ENCODE assay signal across 1 cellular context in the genomic region with DNA sequence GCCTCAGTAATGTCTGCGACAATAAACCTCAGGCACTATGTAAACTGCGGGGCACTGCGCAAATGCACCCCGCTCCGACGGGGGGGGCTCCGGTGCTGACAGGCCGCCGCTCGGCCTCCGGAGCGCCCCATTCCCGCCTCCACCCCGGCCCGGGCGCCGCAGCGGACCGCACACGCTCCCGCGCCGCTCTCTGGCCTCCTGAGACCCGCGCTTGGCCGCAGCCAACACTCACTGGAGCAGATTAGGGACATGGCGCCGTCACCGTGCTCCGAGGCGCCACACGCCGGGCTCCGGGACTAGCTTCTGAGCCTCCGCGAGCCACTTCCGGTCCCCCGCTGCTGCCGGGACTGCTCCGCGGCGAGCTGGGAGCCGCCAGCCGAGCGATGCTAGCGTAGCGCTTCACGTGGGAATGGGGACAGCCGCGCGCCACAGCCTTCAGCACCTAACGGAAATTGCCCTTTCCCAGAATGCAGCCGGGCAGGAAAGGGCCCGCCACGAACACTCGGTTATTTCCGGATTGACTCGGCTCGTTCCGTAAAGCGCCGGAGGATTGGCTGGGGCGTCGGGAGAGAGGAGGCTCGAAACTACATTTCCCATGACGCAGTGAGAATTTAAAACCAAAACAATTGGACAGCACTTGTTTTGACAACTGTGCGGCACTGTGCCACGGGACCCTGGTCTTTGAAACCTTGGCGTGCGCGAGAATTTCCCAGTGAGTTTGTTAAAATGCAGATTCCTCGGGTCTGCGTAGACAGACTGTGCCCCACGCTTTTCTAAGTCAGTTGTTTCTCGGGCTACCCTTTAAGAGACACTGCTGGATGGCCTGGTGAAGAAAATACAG.
TF ChIP-seq lines count a peak whose summit lies in the region.

A gene (minus strand): TSS at position 454 of the 841 bp plus-strand sequence. CDS start 203 bp downstream, at position 251.

TF ChIP-seq in HepG2, 621 proteins besides CTCF, POLR2A, EP300 and RAD21 (continued from another document and continues in another):
- TF ChIP-seq ZNF724P (CRISPR knock-in tag; IDR thresholded peaks at IDR 0.05; ENCODE audit: borderline replicate concordance) (0 out of 2 replicates have a peak, but pooled peaks have one; percentile 58), TMF1 (CRISPR knock-in tag; IDR thresholded peaks at IDR 0.05; ENCODE audit: low read depth) (peak; percentile 72; the same call in 1 of the 2 replicates), TOE1 (CRISPR knock-in tag; IDR thresholded peaks at IDR 0.05) (no peak), ZBTB21 (CRISPR knock-in tag; IDR thresholded peaks at IDR 0.05) (no peak), ZFP41 (CRISPR knock-in tag; IDR thresholded peaks at IDR 0.05; ENCODE audit: borderline replicate concordance) (no peak), ARID2 (CRISPR knock-in tag; IDR thresholded peaks at IDR 0.05; ENCODE audit: borderline replicate concordance) (no peak), CEBPB (IDR thresholded peaks at IDR 0.05; ENCODE audit: borderline replicate concordance, low read depth, low read length) (no peak), SMC3 (IDR thresholded peaks at IDR 0.05; ENCODE audit: low read length) (no peak), ZKSCAN8 (CRISPR knock-in tag; IDR thresholded peaks at IDR 0.05; ENCODE audit: borderline replicate concordance) (no peak), FOXA3 (CRISPR knock-in tag; IDR thresholded peaks at IDR 0.05) (no peak), TBP (CRISPR knock-in tag; IDR thresholded peaks at IDR 0.05) (no peak), ZNF746 (CRISPR knock-in tag; IDR thresholded peaks at IDR 0.05) (no peak), NR2F2 (IDR thresholded peaks at IDR 0.05; ENCODE audit: borderline replicate concordance, low read depth) (no peak; the same call in 1 of the 2 replicates), ZNF17 (CRISPR knock-in tag; IDR thresholded peaks at IDR 0.05) (no peak), MYNN (CRISPR knock-in tag; IDR thresholded peaks at IDR 0.05; ENCODE audit: low read depth) (no peak), HNF4G (IDR thresholded peaks at IDR 0.05; ENCODE audit: borderline replicate concordance, low read depth, low read length) (peak; percentile 38; the same call in 1 of the 2 replicates), HNF4G (CRISPR knock-in tag; IDR thresholded peaks at IDR 0.05; ENCODE audit: borderline replicate concordance, low read depth) (no peak), ZNF234 (CRISPR knock-in tag; conservative IDR thresholded peaks at IDR 0.05) (no peak), SMARCC2 (IDR thresholded peaks at IDR 0.05) (no peak), NCOA5 (CRISPR knock-in tag; IDR thresholded peaks at IDR 0.05) (no peak), ZNF337 (CRISPR knock-in tag; IDR thresholded peaks at IDR 0.05; ENCODE audit: borderline replicate concordance, low read depth) (no peak), RFXANK (CRISPR knock-in tag; IDR thresholded peaks at IDR 0.05) (no peak), RBM22 (optimal IDR thresholded peaks at IDR 0.05; ENCODE audit: low read length) (no peak), RBAK (CRISPR knock-in tag; IDR thresholded peaks at IDR 0.05) (no peak), NCOA1 (CRISPR knock-in tag; IDR thresholded peaks at IDR 0.05) (0 out of 2 replicates have a peak, but pooled peaks have one; percentile 20), ZNF3 (CRISPR knock-in tag; IDR thresholded peaks at IDR 0.05) (no peak), JUNB (CRISPR knock-in tag; IDR thresholded peaks at IDR 0.05; ENCODE audit: borderline replicate concordance) (no peak), SRF (IDR thresholded peaks at IDR 0.05; ENCODE audit: low read depth, low read length) (no peak), ZNF292 (CRISPR knock-in tag; IDR thresholded peaks at IDR 0.05; ENCODE audit: borderline replicate concordance, low read depth) (no peak), FOSL1 (CRISPR knock-in tag; IDR thresholded peaks at IDR 0.05; ENCODE audit: borderline replicate concordance) (no peak), TGIF2 (CRISPR knock-in tag; IDR thresholded peaks at IDR 0.05) (peak; percentile 70), SMAD3 (CRISPR knock-in tag; IDR thresholded peaks at IDR 0.05) (no peak), ZSCAN9 (CRISPR knock-in tag; IDR thresholded peaks at IDR 0.05; ENCODE audit: borderline replicate concordance) (no peak)
- TF ChIP-seq, protein P1, sequence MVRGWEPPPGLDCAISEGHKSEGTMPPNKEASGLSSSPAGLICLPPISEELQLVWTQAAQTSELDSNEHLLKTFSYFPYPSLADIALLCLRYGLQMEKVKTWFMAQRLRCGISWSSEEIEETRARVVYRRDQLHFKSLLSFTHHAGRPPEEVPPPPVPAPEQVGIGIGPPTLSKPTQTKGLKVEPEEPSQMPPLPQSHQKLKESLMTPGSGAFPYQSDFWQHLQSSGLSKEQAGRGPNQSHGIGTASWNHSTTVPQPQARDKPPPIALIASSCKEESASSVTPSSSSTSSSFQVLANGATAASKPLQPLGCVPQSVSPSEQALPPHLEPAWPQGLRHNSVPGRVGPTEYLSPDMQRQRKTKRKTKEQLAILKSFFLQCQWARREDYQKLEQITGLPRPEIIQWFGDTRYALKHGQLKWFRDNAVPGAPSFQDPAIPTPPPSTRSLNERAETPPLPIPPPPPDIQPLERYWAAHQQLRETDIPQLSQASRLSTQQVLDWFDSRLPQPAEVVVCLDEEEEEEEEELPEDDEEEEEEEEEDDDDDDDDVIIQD (CRISPR knock-in tag; IDR thresholded peaks at IDR 0.05; ENCODE audit: low read depth): peak; percentile 34; the same call in 1 of the 2 replicates
- TF ChIP-seq, protein P2, sequence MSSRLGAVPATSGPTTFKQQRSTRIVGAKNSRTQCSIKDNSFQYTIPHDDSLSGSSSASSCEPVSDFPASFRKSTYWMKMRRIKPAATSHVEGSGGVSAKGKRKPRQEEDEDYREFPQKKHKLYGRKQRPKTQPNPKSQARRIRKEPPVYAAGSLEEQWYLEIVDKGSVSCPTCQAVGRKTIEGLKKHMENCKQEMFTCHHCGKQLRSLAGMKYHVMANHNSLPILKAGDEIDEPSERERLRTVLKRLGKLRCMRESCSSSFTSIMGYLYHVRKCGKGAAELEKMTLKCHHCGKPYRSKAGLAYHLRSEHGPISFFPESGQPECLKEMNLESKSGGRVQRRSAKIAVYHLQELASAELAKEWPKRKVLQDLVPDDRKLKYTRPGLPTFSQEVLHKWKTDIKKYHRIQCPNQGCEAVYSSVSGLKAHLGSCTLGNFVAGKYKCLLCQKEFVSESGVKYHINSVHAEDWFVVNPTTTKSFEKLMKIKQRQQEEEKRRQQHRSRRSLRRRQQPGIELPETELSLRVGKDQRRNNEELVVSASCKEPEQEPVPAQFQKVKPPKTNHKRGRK (CRISPR knock-in tag; IDR thresholded peaks at IDR 0.05): no peak
- TF ChIP-seq, protein P3, sequence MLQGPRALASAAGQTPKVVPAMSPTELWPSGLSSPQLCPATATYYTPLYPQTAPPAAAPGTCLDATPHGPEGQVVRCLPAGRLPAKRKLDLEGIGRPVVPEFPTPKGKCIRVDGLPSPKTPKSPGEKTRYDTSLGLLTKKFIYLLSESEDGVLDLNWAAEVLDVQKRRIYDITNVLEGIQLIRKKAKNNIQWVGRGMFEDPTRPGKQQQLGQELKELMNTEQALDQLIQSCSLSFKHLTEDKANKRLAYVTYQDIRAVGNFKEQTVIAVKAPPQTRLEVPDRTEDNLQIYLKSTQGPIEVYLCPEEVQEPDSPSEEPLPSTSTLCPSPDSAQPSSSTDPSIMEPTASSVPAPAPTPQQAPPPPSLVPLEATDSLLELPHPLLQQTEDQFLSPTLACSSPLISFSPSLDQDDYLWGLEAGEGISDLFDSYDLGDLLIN (CRISPR knock-in tag; IDR thresholded peaks at IDR 0.05; ENCODE audit: borderline replicate concordance): peak; percentile 58; the same call in 1 of the 2 replicates
- TF ChIP-seq, protein P4, sequence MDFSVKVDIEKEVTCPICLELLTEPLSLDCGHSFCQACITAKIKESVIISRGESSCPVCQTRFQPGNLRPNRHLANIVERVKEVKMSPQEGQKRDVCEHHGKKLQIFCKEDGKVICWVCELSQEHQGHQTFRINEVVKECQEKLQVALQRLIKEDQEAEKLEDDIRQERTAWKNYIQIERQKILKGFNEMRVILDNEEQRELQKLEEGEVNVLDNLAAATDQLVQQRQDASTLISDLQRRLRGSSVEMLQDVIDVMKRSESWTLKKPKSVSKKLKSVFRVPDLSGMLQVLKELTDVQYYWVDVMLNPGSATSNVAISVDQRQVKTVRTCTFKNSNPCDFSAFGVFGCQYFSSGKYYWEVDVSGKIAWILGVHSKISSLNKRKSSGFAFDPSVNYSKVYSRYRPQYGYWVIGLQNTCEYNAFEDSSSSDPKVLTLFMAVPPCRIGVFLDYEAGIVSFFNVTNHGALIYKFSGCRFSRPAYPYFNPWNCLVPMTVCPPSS (IDR thresholded peaks at IDR 0.05): no peak
- TF ChIP-seq, protein P5, sequence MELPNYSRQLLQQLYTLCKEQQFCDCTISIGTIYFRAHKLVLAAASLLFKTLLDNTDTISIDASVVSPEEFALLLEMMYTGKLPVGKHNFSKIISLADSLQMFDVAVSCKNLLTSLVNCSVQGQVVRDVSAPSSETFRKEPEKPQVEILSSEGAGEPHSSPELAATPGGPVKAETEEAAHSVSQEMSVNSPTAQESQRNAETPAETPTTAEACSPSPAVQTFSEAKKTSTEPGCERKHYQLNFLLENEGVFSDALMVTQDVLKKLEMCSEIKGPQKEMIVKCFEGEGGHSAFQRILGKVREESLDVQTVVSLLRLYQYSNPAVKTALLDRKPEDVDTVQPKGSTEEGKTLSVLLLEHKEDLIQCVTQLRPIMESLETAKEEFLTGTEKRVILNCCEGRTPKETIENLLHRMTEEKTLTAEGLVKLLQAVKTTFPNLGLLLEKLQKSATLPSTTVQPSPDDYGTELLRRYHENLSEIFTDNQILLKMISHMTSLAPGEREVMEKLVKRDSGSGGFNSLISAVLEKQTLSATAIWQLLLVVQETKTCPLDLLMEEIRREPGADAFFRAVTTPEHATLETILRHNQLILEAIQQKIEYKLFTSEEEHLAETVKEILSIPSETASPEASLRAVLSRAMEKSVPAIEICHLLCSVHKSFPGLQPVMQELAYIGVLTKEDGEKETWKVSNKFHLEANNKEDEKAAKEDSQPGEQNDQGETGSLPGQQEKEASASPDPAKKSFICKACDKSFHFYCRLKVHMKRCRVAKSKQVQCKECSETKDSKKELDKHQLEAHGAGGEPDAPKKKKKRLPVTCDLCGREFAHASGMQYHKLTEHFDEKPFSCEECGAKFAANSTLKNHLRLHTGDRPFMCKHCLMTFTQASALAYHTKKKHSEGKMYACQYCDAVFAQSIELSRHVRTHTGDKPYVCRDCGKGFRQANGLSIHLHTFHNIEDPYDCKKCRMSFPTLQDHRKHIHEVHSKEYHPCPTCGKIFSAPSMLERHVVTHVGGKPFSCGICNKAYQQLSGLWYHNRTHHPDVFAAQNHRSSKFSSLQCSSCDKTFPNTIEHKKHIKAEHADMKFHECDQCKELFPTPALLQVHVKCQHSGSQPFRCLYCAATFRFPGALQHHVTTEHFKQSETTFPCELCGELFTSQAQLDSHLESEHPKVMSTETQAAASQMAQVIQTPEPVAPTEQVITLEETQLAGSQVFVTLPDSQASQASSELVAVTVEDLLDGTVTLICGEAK (IDR thresholded peaks at IDR 0.05): no peak
- TF ChIP-seq, protein P5 (CRISPR knock-in tag; IDR thresholded peaks at IDR 0.05): peak; percentile 80; the same call in 1 of the 2 replicates
- TF ChIP-seq, protein P6, sequence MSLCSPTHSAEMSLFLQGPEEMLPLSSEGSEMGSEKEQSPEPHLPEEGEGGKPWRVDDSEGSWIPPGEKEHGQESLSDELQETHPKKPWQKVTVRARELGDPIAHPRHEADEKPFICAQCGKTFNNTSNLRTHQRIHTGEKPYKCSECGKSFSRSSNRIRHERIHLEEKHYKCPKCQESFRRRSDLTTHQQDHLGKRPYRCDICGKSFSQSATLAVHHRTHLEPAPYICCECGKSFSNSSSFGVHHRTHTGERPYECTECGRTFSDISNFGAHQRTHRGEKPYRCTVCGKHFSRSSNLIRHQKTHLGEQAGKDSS (CRISPR knock-in tag; IDR thresholded peaks at IDR 0.05; ENCODE audit: borderline replicate concordance, low read depth): no peak; the same call in 1 of the 2 replicates
- TF ChIP-seq, protein P7, sequence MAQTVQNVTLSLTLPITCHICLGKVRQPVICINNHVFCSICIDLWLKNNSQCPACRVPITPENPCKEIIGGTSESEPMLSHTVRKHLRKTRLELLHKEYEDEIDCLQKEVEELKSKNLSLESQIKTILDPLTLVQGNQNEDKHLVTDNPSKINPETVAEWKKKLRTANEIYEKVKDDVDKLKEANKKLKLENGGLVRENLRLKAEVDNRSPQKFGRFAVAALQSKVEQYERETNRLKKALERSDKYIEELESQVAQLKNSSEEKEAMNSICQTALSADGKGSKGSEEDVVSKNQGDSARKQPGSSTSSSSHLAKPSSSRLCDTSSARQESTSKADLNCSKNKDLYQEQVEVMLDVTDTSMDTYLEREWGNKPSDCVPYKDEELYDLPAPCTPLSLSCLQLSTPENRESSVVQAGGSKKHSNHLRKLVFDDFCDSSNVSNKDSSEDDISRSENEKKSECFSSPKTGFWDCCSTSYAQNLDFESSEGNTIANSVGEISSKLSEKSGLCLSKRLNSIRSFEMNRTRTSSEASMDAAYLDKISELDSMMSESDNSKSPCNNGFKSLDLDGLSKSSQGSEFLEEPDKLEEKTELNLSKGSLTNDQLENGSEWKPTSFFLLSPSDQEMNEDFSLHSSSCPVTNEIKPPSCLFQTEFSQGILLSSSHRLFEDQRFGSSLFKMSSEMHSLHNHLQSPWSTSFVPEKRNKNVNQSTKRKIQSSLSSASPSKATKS (CRISPR knock-in tag; IDR thresholded peaks at IDR 0.05): no peak
